ENCODE assay signal across 18 cellular contexts in genomic region chr21:44442266-44443125, GRCh38. TPM values are rescaled to one million over a fixed set of nuclear protein-coding genes. Genes with fewer than 3 reads are reported as not detected.
DNase-seq lines count a peak whose midpoint lies in the region; ATAC-seq and TF ChIP-seq lines count a peak whose summit lies in the region.
"Had no signal": no experiment of that assay in that cellular context is flagged by ENCODE, and none has a peak within 500 bp of the region (broad histone marks: within the 10 kb centered on the region; RNA-seq: fewer than 3 reads in every experiment).

No MANE protein-coding gene starts in this region.

- H3K9me3 ChIP-seq in left ventricle myocardium inferior (replicated peaks): no peaks in the 10 kb centered on the region
- peaks cover 0 to 4% of the 10 kb centered on the region in 2 donors for H3K9me3 ChIP-seq in neuronal stem cell (replicated peaks in 1 of 2; ENCODE audit: control insufficient read depth in 2 of 2, insufficient read depth in 1 of 2, low read depth in 1 of 2, low read length in 2 of 2)
- H3K9me3 ChIP-seq: A549 had no signal

- no peak overlapping the region for H3K23ac ChIP-seq in neuronal stem cell (ENCODE audit: low read depth, low read length, poor library complexity)

- H3K36me3 ChIP-seq in left ventricle myocardium inferior (no peaks in the 10 kb centered on the region), neuronal stem cell (replicated peaks in 1 of 2; ENCODE audit: control insufficient read depth in 2 of 2, insufficient read depth in 2 of 2, low read length in 2 of 2) (no peaks in the 10 kb centered on the region), brain microvascular endothelial cell (replicated peaks) (no peaks in the 10 kb centered on the region)

- H2AFZ ChIP-seq in neuronal stem cell (ENCODE audit: low read length): no peak overlapping the region

- H2AK5ac ChIP-seq in neuronal stem cell (ENCODE audit: low read depth, low read length): no peak overlapping the region

- no peak overlapping the region for H3K9ac ChIP-seq in neuronal stem cell (ENCODE audit: low read depth, low read length, poor library complexity)

- H3K4me3 ChIP-seq in left ventricle myocardium inferior (no peak overlapping the region), neuronal stem cell (ENCODE audit: low read length in 2 of 2) (no peak overlapping the region), brain microvascular endothelial cell (ENCODE audit: low read depth, low read length) (no peak overlapping the region)
- H3K4me3 ChIP-seq: A549 had no signal

- no peak overlapping the region for H3K27ac ChIP-seq in left ventricle myocardium inferior (replicated peaks)
- H3K27ac ChIP-seq in neuronal stem cell (replicated peaks; ENCODE audit: low read length): no peak overlapping the region
- H3K27ac ChIP-seq in brain microvascular endothelial cell: no peak overlapping the region
- H3K27ac ChIP-seq: A549 had no signal

- H3K4me1 ChIP-seq in left ventricle myocardium inferior (peaks cover 17% of the 10 kb centered on the region), neuronal stem cell (ENCODE audit: control insufficient read depth in 2 of 2, insufficient read depth in 1 of 2, low read depth in 1 of 2, low read length in 2 of 2) (no peaks in the 10 kb centered on the region)
- H3K4me1 ChIP-seq: A549 had no signal

- H4K8ac ChIP-seq in neuronal stem cell (ENCODE audit: low read depth, low read length): no peak overlapping the region

- ATAC-seq in left cardiac atrium (no peak), left ventricle myocardium superior (no peak), HG02610 (IDR thresholded peaks at IDR 0.05; ENCODE audit: unreplicated experiment) (no peak)
- ATAC-seq: A549 had no signal

- DNase-seq in left cardiac atrium: peak; percentile 2
- DNase-seq in left ventricle myocardium inferior: no peak
- peak; percentile 14 for DNase-seq in left ventricle myocardium superior
- DNase-seq in neuronal stem cell (ENCODE audit: low spot score): no peak
- no peak for DNase-seq in brain microvascular endothelial cell
- DNase-seq in SK-N-DZ (ENCODE audit: low spot score): no peak
- DNase-seq: C1 segment of cervical spinal cord, DMS79, KBM-7, NCI-H1105, NCI-H1694, NCI-H2081 treated with DMSO at 0.1 percent for 48 hours, NCI-H510A, NCI-H748 treated with DMSO at 0.1 percent for 48 hours, OCI-M1, SIG-M5 had no signal

- no peak overlapping the region for H4K91ac ChIP-seq in neuronal stem cell (ENCODE audit: low read depth, low read length, poor library complexity)

- no peak overlapping the region for H3K4ac ChIP-seq in neuronal stem cell (ENCODE audit: low read length)

- H2BK12ac ChIP-seq in neuronal stem cell (ENCODE audit: low read length): no peak overlapping the region

- H2BK120ac ChIP-seq in neuronal stem cell (ENCODE audit: low read depth, low read length): peak overlapping the region; percentile 5

- no peak overlapping the region for H2BK15ac ChIP-seq in neuronal stem cell (ENCODE audit: low read length)

- H3K18ac ChIP-seq in neuronal stem cell (ENCODE audit: low read length): no peak overlapping the region

- H2BK5ac ChIP-seq in neuronal stem cell (ENCODE audit: low read length): no peak overlapping the region

- no CpG with 5 or more reads among the region's 19 CpGs for WGBS in neuronal stem cell (ENCODE audit: extremely low coverage in 2 of 2, insufficient read length in 2 of 2, insufficient replicate concordance in 1 of 2), 2 donors

- no peaks in the 10 kb centered on the region for H3K79me1 ChIP-seq in neuronal stem cell (ENCODE audit: low read depth, low read length)

- intact Hi-C loops in left cardiac atrium (cut with DNase I) (no loop called here), left ventricle myocardium inferior (cut with micrococcal nuclease) (no loop called here), left ventricle myocardium superior (cut with micrococcal nuclease) (no loop called here)

- in situ Hi-C loops in brain microvascular endothelial cell (cut with HindIII; ENCODE audit: low pct_ligation_motif_present, low sequenced_read_pairs): no loop called here

- H3K14ac ChIP-seq in neuronal stem cell (ENCODE audit: low read length): no peak overlapping the region

- H3K27me3 ChIP-seq in left ventricle myocardium inferior (ENCODE audit: low read depth) (peaks cover 15% of the 10 kb centered on the region), neuronal stem cell (ENCODE audit: control insufficient read depth in 3 of 3, insufficient read depth in 3 of 3, low read depth in 1 of 3, low read length in 3 of 3) (peaks cover 0 to 3% (median 0%) of the 10 kb centered on the region in 3 experiments), brain microvascular endothelial cell (replicated peaks) (no peaks in the 10 kb centered on the region)

- H3K4me2 ChIP-seq in neuronal stem cell (ENCODE audit: insufficient read depth, low read length, poor library complexity, severe bottlenecking): no peak overlapping the region
- H3K4me2 ChIP-seq: A549 had no signal

- TF ChIP-seq CTCF in left ventricle myocardium inferior (IDR thresholded peaks at IDR 0.05; ENCODE audit: borderline replicate concordance) (no peak), brain microvascular endothelial cell (IDR thresholded peaks at IDR 0.05; ENCODE audit: low read depth, low read length, missing control alignments) (no peak)

RNA-seq across cellular contexts. Expression of gene LRRC3, which starts 12.8 kb away (rescaled TPM):
- total RNA-seq in left cardiac atrium (1 to 10 TPM; 1.4 to 2.5 TPM), left ventricle myocardium inferior (1.8 TPM), left ventricle myocardium superior (2.1 TPM)
- 4.0 TPM for polyA plus RNA-seq in neuronal stem cell (2013, experiment 1 of 2)
- polyA plus RNA-seq in neuronal stem cell (2013, experiment 2 of 2): 3.9 TPM
- 0.01 and 0.09 TPM in 2 replicates for polyA plus RNA-seq in SK-N-DZ (2014; cell fraction: cytosol; rRNA removed)
- polyA plus RNA-seq in SK-N-DZ (2014; cell fraction: nucleus; rRNA removed): 0.09 TPM in 1 of 2 replicates, not detected in the other

Comparison
In these comparisons a context has a peak if more than half of its experiments do, and no peak if none do; other contexts are left out.
1. DNase-seq: peak in left cardiac atrium (single experiment) and left ventricle myocardium superior (single experiment); none in left ventricle myocardium inferior (single experiment), neuronal stem cell (single experiment), brain microvascular endothelial cell (single experiment) and SK-N-DZ (single experiment).